Comparison of ENCODE assay signal across 19 cellular contexts in the genomic region with DNA sequence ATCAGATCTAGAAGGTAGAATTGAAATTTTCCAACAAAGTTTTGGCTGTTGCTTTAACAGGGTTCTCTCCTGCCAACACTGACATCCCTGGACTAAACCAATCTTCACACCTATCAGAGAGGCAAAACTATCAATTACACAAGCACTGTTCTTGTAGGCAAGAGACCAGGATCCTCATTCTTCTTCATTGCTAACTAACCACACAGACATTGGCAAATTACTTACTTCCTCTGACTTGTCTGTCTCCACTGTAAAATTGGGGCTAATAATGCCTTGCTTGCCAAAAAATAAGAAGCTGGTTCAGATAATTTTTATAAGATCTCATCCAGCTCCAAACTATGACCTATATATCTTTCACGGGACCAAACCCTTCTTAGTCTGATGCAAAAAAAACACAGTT.
"Had no signal": no experiment of that assay in that cellular context is flagged by ENCODE, and none has a peak within 500 bp of the region (broad histone marks: within the 10 kb centered on the region; RNA-seq: fewer than 3 reads in every experiment).

No MANE protein-coding gene starts in this region.

- H3K36me3 ChIP-seq: brain microvascular endothelial cell, left lung, neural progenitor cell, right atrium auricular region, thyroid gland had no signal

- H3K4me1 ChIP-seq: left lung, neural progenitor cell, right atrium auricular region, thyroid gland had no signal

- H3K9me3 ChIP-seq: left lung, right atrium auricular region, thyroid gland had no signal

- H3K27me3 ChIP-seq: brain microvascular endothelial cell, left lung, neural progenitor cell, right atrium auricular region, thyroid gland had no signal

- H3K9me3 Mint-ChIP-seq: activated CD4-positive, alpha-beta T cell treated with anti-CD3 and anti-CD28 coated beads, Interleukin-2, amount 10 ng/mL, durations not matched to agents 7 days and 5 days; activated naive CD4-positive, alpha-beta T cell treated with anti-CD3 and anti-CD28 coated beads for 36 hours; activated T-cell treated with anti-CD3 and anti-CD28 coated beads, Interleukin-2, amount 50 U/mL, for 4 hours; neural progenitor cell had no signal

- H3K4me1 Mint-ChIP-seq: activated CD4-positive, alpha-beta T cell treated with anti-CD3 and anti-CD28 coated beads, Interleukin-2, amount 10 ng/mL, durations not matched to agents 7 days and 5 days; neural progenitor cell had no signal

- H3K4me3 ChIP-seq: coronary artery, left lung, neural progenitor cell, right atrium auricular region, thyroid gland had no signal

- H3K36me3 Mint-ChIP-seq: neural progenitor cell had no signal

- H3K27me3 Mint-ChIP-seq: activated CD4-positive, alpha-beta T cell treated with anti-CD3 and anti-CD28 coated beads, Interleukin-2, amount 10 ng/mL, durations not matched to agents 7 days and 5 days; progenitor cell of endocrine pancreas had no signal

- H3K27ac Mint-ChIP-seq: activated CD4-positive, alpha-beta T cell treated with anti-CD3 and anti-CD28 coated beads, Interleukin-2, amount 10 ng/mL, durations not matched to agents 7 days and 5 days; activated CD8-positive, alpha-beta T cell treated with anti-CD3 and anti-CD28 coated beads, Interleukin-2, amount 10 ng/mL, durations not matched to agents 7 days and 5 days; activated naive CD4-positive, alpha-beta T cell treated with anti-CD3 and anti-CD28 coated beads for 36 hours; neural progenitor cell; progenitor cell of endocrine pancreas had no signal

- ATAC-seq: activated CD4-positive, CD25-positive, alpha-beta regulatory T cell treated with anti-CD3 and anti-CD28 coated beads, Interleukin-2, amount 50 U/mL, for 24 hours; activated CD8-positive, alpha-beta T cell treated with anti-CD3 and anti-CD28 coated beads, Interleukin-2, amount 10 ng/mL, durations not matched to agents 7 days and 5 days; activated T-cell treated with anti-CD3 and anti-CD28 coated beads, Interleukin-2, amount 50 U/mL, for 4 hours; left lung had no signal

- H3K4me3 Mint-ChIP-seq: activated CD4-positive, alpha-beta T cell treated with anti-CD3 and anti-CD28 coated beads, Interleukin-2, amount 10 ng/mL, durations not matched to agents 7 days and 5 days; activated CD8-positive, alpha-beta T cell treated with anti-CD3 and anti-CD28 coated beads, Interleukin-2, amount 10 ng/mL, durations not matched to agents 7 days and 5 days; activated naive CD4-positive, alpha-beta T cell treated with anti-CD3 and anti-CD28 coated beads for 36 hours; activated T-cell treated with anti-CD3 and anti-CD28 coated beads, Interleukin-2, amount 50 U/mL, for 4 hours; neural progenitor cell had no signal

- DNase-seq: activated CD4-positive, alpha-beta T cell treated with anti-CD3 and anti-CD28 coated beads, Interleukin-2, amount 10 ng/mL, durations not matched to agents 7 days and 5 days; activated CD8-positive, alpha-beta T cell treated with anti-CD3 and anti-CD28 coated beads, Interleukin-2, amount 10 ng/mL, durations not matched to agents 7 days and 5 days; activated naive CD4-positive, alpha-beta T cell treated with anti-CD3 and anti-CD28 coated beads for 36 hours; activated T-cell treated with anti-CD3 and anti-CD28 coated beads, Interleukin-2, amount 50 U/mL, for 4 hours; anterior cingulate cortex; brain microvascular endothelial cell; head of caudate nucleus; left lung; mammary epithelial cell; stimulated activated CD4-positive, alpha-beta T cell treated with anti-CD3 and anti-CD28 coated beads, Interleukin-12 subunit alpha, Interleukin-12 subunit beta, amount 100 ng/mL, for 4 hours; stimulated activated CD4-positive, alpha-beta T cell treated with anti-CD3 and anti-CD28 coated beads, Interleukin-1b, Interleukin-23, amount 100 ng/mL, for 48 hours; stimulated activated CD8-positive, alpha-beta memory T cell treated with anti-CD3 and anti-CD28 coated beads, Interleukin-4, amount 100 ng/mL, for 48 hours; stimulated activated naive CD4-positive, alpha-beta T cell; thyroid gland had no signal

- H3K27ac ChIP-seq: brain microvascular endothelial cell, coronary artery, left lung, neural progenitor cell, right atrium auricular region, thyroid gland had no signal
